ENCODE assay signal across 18 cellular contexts in the genomic region with DNA sequence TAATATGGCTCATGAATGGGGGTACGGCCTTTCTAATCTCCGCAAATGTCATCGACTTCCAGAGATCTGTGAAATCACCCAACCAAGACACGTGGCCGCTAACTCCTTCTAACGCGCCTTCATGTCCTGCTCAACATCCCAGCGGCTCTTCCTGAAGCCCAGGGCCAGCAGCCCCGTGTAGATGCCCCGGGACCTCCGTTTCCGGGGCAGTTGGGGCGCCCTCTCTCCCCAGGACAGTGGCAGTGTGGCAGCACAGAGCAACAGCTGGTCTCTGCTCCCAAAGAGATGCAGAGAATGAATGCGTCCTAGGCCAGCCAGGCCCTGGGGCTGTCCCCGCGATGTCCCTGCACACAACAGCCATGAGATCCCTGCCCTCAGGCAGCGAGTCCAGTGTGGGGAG.
"Had no signal": no experiment of that assay in that cellular context is flagged by ENCODE, and none has a peak within 500 bp of the region (broad histone marks: within the 10 kb centered on the region; RNA-seq: fewer than 3 reads in every experiment).

No MANE protein-coding gene starts in this region.

- H3K9me3 ChIP-seq: SJCRH30 had no signal

- H3K4me1 ChIP-seq: SJCRH30 had no signal

- H3K4me3 ChIP-seq: SJCRH30 had no signal

- DNase-seq: KBM-7, MV-4-11, NCI-H1048, NCI-H1105, NCI-H1417, NCI-H1436 treated with DMSO at 0.1 percent for 48 hours, NCI-H1694, NCI-H187 treated with DMSO at 0.1 percent for 48 hours, NCI-H2029 treated with DMSO at 0.1 percent for 48 hours, NCI-H2171 treated with DMSO at 0.1 percent for 48 hours, NCI-H69, NCI-H774, RPMI8226, SHP77 treated with DMSO at 0.1 percent for 48 hours, SJCRH30 had no signal

- ATAC-seq: SK-N-SH treated with all-trans-retinoic acid at 6 μM for 48 hours had no signal

- H3K27ac ChIP-seq: HL-60, SJCRH30 had no signal

- H3K27ac Mint-ChIP-seq: IgD-negative memory B cell had no signal

- H3K36me3 ChIP-seq: SJCRH30 had no signal

- H3K9me3 Mint-ChIP-seq: IgD-negative memory B cell had no signal

- H3K4me1 Mint-ChIP-seq: IgD-negative memory B cell had no signal

- H3K4me3 Mint-ChIP-seq: IgD-negative memory B cell had no signal

- H3K36me3 Mint-ChIP-seq: IgD-negative memory B cell had no signal
